ENCODE assay signal across 19 cellular contexts in the genomic region with DNA sequence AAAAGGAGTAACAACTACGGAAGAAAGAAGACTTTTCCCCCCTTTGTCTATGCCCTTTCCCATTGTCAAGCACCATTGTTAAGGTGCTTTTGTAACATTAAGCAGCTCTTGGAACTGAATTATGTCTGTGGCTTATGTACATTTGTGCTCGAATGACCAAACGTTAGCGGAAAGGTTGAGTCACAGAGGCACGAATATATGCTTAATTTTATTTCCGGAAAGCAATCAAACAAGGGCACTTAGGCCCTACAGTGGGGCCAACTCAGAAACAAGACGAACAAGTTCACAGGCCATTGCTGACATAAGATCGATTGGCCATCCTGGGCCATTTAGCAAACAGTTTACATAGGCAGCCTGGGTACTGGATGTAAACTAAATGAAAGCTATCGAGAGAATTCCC.
"Had no signal": no experiment of that assay in that cellular context is flagged by ENCODE, and none has a peak within 500 bp of the region (broad histone marks: within the 10 kb centered on the region; RNA-seq: fewer than 3 reads in every experiment).

No MANE protein-coding gene starts in this region.

- H3K36me3 ChIP-seq: ascending aorta, heart right ventricle, neutrophil, tibial nerve had no signal

- DNase-seq: activated CD4-positive, alpha-beta T cell treated with anti-CD3 and anti-CD28 coated beads for 1 hour; activated CD4-positive, alpha-beta T cell treated with anti-CD3 and anti-CD28 coated beads, Interleukin-2, amount 50 U/mL, for 4 hours; activated naive CD4-positive, alpha-beta T cell treated with Interleukin-2 at 50 U/mL for 16 hours; dorsolateral prefrontal cortex; endodermal cell; heart right ventricle; left colon; mammary epithelial cell; naive thymus-derived CD4-positive, alpha-beta T cell; right cardiac atrium; stimulated activated CD4-positive, alpha-beta T cell treated with anti-CD3 and anti-CD28 coated beads, Interleukin-4, amount 100 ng/mL, for 24 hours; stimulated activated naive CD4-positive, alpha-beta T cell; substantia nigra had no signal

- H3K4me1 ChIP-seq: ascending aorta, heart right ventricle, parathyroid adenoma, tibial nerve had no signal

- H3K9me3 Mint-ChIP-seq: activated T-helper 17 cell treated with anti-CD3 and anti-CD28 coated beads, Interleukin-2, amount 50 U/mL, for 72 hours; endodermal cell; naive thymus-derived CD4-positive, alpha-beta T cell had no signal

- H3K27ac Mint-ChIP-seq: activated T-helper 17 cell treated with anti-CD3 and anti-CD28 coated beads, Interleukin-2, amount 50 U/mL, for 72 hours; endodermal cell; naive thymus-derived CD4-positive, alpha-beta T cell had no signal

- H3K27ac ChIP-seq: ascending aorta, dorsolateral prefrontal cortex, heart right ventricle, neutrophil, parathyroid adenoma, skin epidermis, tibial nerve had no signal

- H3K27me3 ChIP-seq: ascending aorta, neutrophil, tibial nerve had no signal

- H3K36me3 Mint-ChIP-seq: naive thymus-derived CD4-positive, alpha-beta T cell had no signal

- ATAC-seq: activated T-helper 17 cell treated with anti-CD3 and anti-CD28 coated beads, Interleukin-2, amount 50 U/mL, for 72 hours; heart right ventricle; left colon; naive thymus-derived CD4-positive, alpha-beta T cell; right cardiac atrium had no signal

- H3K4me1 Mint-ChIP-seq: activated T-helper 17 cell treated with anti-CD3 and anti-CD28 coated beads, Interleukin-2, amount 50 U/mL, for 72 hours; endodermal cell; naive thymus-derived CD4-positive, alpha-beta T cell had no signal

- H3K4me3 ChIP-seq: ascending aorta, dorsolateral prefrontal cortex, heart right ventricle, skin epidermis, tibial nerve had no signal

- H3K9me3 ChIP-seq: ascending aorta, heart right ventricle, neutrophil, tibial nerve had no signal

- H3K4me3 Mint-ChIP-seq: activated T-helper 17 cell treated with anti-CD3 and anti-CD28 coated beads, Interleukin-2, amount 50 U/mL, for 72 hours; endodermal cell; naive thymus-derived CD4-positive, alpha-beta T cell had no signal
